In genomic region chr17:73455050-73455687, GRCh38 we compare ENCODE assay signal across 19 cellular contexts.
DNase-seq lines count a peak whose midpoint lies in the region; ATAC-seq and TF ChIP-seq lines count a peak whose summit lies in the region.
"Had no signal": no experiment of that assay in that cellular context is flagged by ENCODE, and none has a peak within 500 bp of the region (broad histone marks: within the 10 kb centered on the region; RNA-seq: fewer than 3 reads in every experiment).

No MANE protein-coding gene starts in this region.

- H3K27me3 ChIP-seq in lower lobe of right lung (ENCODE audit: low read depth), result no peaks in the 10 kb centered on the region
- no peaks in the 10 kb centered on the region for H3K27me3 ChIP-seq in thoracic aorta (replicated peaks; ENCODE audit: insufficient read depth)
- H3K27me3 ChIP-seq in sigmoid colon, result no peaks in the 10 kb centered on the region
- H3K27me3 ChIP-seq: gastrocnemius medialis had no signal

- 22 to 67% methylated on average over 21 of the region's 21 CpGs for WGBS in sigmoid colon, 2 donors

- H3K4me3 ChIP-seq in lower lobe of right lung, result no peak overlapping the region
- no peak overlapping the region for H3K4me3 ChIP-seq in thoracic aorta
- no peak overlapping the region for H3K4me3 ChIP-seq in sigmoid colon
- H3K4me3 ChIP-seq: gastrocnemius medialis, GM12878, PC-9 had no signal

- in situ Hi-C loops in SK-MEL-5 (cut with HindIII; ENCODE audit: low pct_unique_long_range_greater_than_20kb, low sequenced_read_pairs), result no loop called here

- H3K27ac ChIP-seq in lower lobe of right lung, result no peak overlapping the region
- H3K27ac ChIP-seq in thoracic aorta, result no peak overlapping the region
- no peak overlapping the region for H3K27ac ChIP-seq in sigmoid colon
- H3K27ac ChIP-seq: gastrocnemius medialis, PC-9 had no signal

- DNase-seq in DMS79 treated with DMSO at 0.1 percent for 48 hours (lab: John Stamatoyannopoulos, UW), result peak; percentile 21
- no peak for DNase-seq in DMS79 (lab: John Stamatoyannopoulos, UW)
- DNase-seq in SK-MEL-5 (ENCODE audit: low read depth, low spot score), result peak; percentile 76
- peak; percentile 55 for DNase-seq in lower lobe of right lung
- DNase-seq in thoracic aorta (ENCODE audit: low spot score), result peak; percentile 30
- DNase-seq in left cardiac atrium, result no peak
- no peak for DNase-seq in sigmoid colon
- no peak for DNase-seq in NK-92 treated with Interleukin-12 subunit alpha and Interleukin-12 subunit beta, amount 100 ng/mL, for 24 hours (lab: John Stamatoyannopoulos, UW)
- DNase-seq: activated CD4-positive, alpha-beta T cell treated with anti-CD3 and anti-CD28 coated beads, Interleukin-2, amount 50 U/mL, for 48 hours; activated T-cell treated with anti-CD3 and anti-CD28 coated beads, Interleukin-2, amount 50 U/mL, for 48 hours; CD4-positive, alpha-beta T cell; gastrocnemius medialis; mammary epithelial cell; NCI-H226; PC-9; stimulated activated CD4-positive, alpha-beta T cell treated with anti-CD3 and anti-CD28 coated beads, Interleukin-4, amount 100 ng/mL, for 24 hours; trophoblast cell had no signal

- ATAC-seq in lower lobe of right lung, result no peak
- no peak for ATAC-seq in thoracic aorta (ENCODE audit: insufficient number of reproducible peaks, low FRiP score, low read depth)
- no peak for ATAC-seq in left cardiac atrium
- ATAC-seq: gastrocnemius medialis, GM12878, HCT116 had no signal

- H3K4me1 ChIP-seq in lower lobe of right lung (no peaks in the 10 kb centered on the region), thoracic aorta (ENCODE audit: control insufficient read depth in 1 of 2, low read depth in 2 of 2) (peaks cover 0 to 14% of the 10 kb centered on the region in 2 donors), sigmoid colon (no peaks in the 10 kb centered on the region)
- H3K4me1 ChIP-seq: gastrocnemius medialis had no signal

- TF ChIP-seq EP300 in sigmoid colon (IDR thresholded peaks at IDR 0.05), result no peak

- TF ChIP-seq CTCF in lower lobe of right lung (IDR thresholded peaks at IDR 0.05) (no peak), thoracic aorta (IDR thresholded peaks at IDR 0.05) (no peak), sigmoid colon (IDR thresholded peaks at IDR 0.05) (no peak)

- intact Hi-C loops in lower lobe of right lung (cut with DNase I) (no loop called here), left cardiac atrium (cut with DNase I) (no loop called here), sigmoid colon (cut with DNase I) (no loop called here)

- H3K36me3 ChIP-seq in lower lobe of right lung (no peaks in the 10 kb centered on the region), thoracic aorta (no peaks in the 10 kb centered on the region), sigmoid colon (no peaks in the 10 kb centered on the region)
- H3K36me3 ChIP-seq: gastrocnemius medialis had no signal

- H3K9me3 ChIP-seq in lower lobe of right lung (no peaks in the 10 kb centered on the region), thoracic aorta (no peaks in the 10 kb centered on the region), sigmoid colon (peaks cover 0 to 4% (median 0%) of the 10 kb centered on the region in 4 donors)
- H3K9me3 ChIP-seq: gastrocnemius medialis had no signal

- no peak for TF ChIP-seq POLR2A in sigmoid colon (IDR thresholded peaks at IDR 0.05)

Comparison
In these comparisons a context has a peak if more than half of its experiments do, and no peak if none do; other contexts are left out.
1. DNase-seq: peak in DMS79 treated with DMSO at 0.1 percent for 48 hours (single experiment), SK-MEL-5 (single experiment), lower lobe of right lung (single experiment) and thoracic aorta (single experiment); none in DMS79 (single experiment), left cardiac atrium (single experiment), sigmoid colon (single experiment) and NK-92 treated with Interleukin-12 subunit alpha and Interleukin-12 subunit beta, amount 100 ng/mL, for 24 hours (single experiment).